In the genomic region with DNA sequence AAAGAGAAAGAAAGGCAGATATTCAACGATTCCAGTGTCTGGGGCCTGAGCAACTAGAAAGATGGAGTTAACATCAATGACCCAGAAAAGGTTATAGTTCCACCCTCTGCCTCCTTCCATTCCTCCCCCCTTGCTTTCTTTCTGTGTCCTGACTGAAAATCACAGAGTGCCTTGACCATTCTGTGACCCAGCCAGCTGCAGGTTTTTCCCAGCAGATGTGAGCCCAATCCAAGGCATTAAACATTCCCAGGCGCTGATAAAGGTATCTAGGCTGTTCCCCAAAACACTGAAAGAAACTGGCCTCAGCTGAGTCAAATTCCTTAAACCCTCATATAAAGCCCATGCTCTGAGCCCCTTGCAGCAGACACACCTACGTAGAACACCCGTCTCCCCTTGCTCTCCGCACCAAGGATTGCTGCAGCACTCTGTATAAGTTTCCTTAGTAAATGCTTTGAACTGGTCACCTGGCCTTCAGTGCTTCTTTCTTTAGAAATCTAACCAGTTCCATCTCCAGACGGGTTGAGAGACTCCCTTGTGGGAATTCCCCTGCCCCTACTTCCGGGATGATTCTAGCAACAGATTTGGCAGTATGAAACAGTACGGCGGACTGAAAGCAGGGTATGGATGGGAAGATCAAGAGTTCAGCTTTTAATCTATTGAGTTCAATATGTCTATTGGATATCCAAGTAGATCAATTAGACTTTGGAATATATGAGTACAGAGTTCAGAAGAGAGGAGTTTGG, we compare ENCODE assay signal across 24 cellular contexts. TPM values are rescaled to one million over a fixed set of nuclear protein-coding genes. Genes with fewer than 3 reads are reported as not detected.
"Had no signal": no experiment of that assay in that cellular context is flagged by ENCODE, and none has a peak within 500 bp of the region (broad histone marks: within the 10 kb centered on the region; RNA-seq: fewer than 3 reads in every experiment).

No MANE protein-coding gene starts in this region.

- H3K27ac Mint-ChIP-seq: dendritic cell treated with granulocyte-macrophage colony-stimulating factor and Interleukin-4, amounts not matched to agents 40 ng/mL and 50 ng/mL, for 4 days; effector memory CD8-positive, alpha-beta T cell; immature natural killer cell; memory B cell; natural killer cell treated with Interleukin-12 subunit alpha and Interleukin-12 subunit beta and Interleukin-15 and Interleukin-18, amount 100 ng/mL, for 72 hours; neural progenitor cell; stimulated activated memory B cell treated with anti-CD40 and anti-IgM and Interleukin-4, amounts not matched to agents 10 μg/mL and 1 μg/mL and 100 μg/mL, for 72 hours; stimulated activated naive CD8-positive, alpha-beta T cell treated with anti-CD3 and anti-CD28 coated beads, Interleukin-15, Interleukin-2, amounts not matched to agents 100 ng/mL and 50 ng/mL, for 24 hours had no signal

- H3K9me3 Mint-ChIP-seq: dendritic cell treated with granulocyte-macrophage colony-stimulating factor and Interleukin-4, amounts not matched to agents 40 ng/mL and 50 ng/mL, for 4 days; stimulated activated memory B cell treated with anti-CD40 and anti-IgM and Interleukin-4, amounts not matched to agents 10 μg/mL and 1 μg/mL and 100 μg/mL, for 72 hours; stimulated activated naive CD8-positive, alpha-beta T cell treated with anti-CD3 and anti-CD28 coated beads, Interleukin-15, Interleukin-2, amounts not matched to agents 100 ng/mL and 50 ng/mL, for 24 hours had no signal

- H3K27me3 ChIP-seq: esophagus squamous epithelium, neural progenitor cell, right lobe of liver, tibial nerve, upper lobe of right lung had no signal

- ATAC-seq: effector memory CD8-positive, alpha-beta T cell; left cardiac atrium; lower lobe of right lung; natural killer cell treated with Interleukin-12 subunit alpha and Interleukin-12 subunit beta and Interleukin-15 and Interleukin-18, amount 100 ng/mL, for 72 hours; psoas muscle; right lobe of liver; stimulated activated memory B cell treated with anti-CD40 and anti-IgM and Interleukin-4, amounts not matched to agents 10 μg/mL and 1 μg/mL and 100 μg/mL, for 72 hours; upper lobe of right lung had no signal

- H3K36me3 ChIP-seq: esophagus squamous epithelium, left ventricle myocardium inferior, lower lobe of right lung, neural progenitor cell, right lobe of liver, tibial nerve, upper lobe of right lung had no signal

- H3K4me3 ChIP-seq: esophagus squamous epithelium, left ventricle myocardium inferior, lower lobe of right lung, neural progenitor cell, psoas muscle, right lobe of liver, tibial nerve, upper lobe of right lung had no signal

- H3K4me1 Mint-ChIP-seq: immature natural killer cell, memory B cell, neural progenitor cell had no signal

- H3K36me3 Mint-ChIP-seq: immature natural killer cell; memory B cell; natural killer cell treated with Interleukin-12 subunit alpha and Interleukin-12 subunit beta and Interleukin-15 and Interleukin-18, amount 100 ng/mL, for 72 hours; neural progenitor cell; stimulated activated memory B cell treated with anti-CD40 and anti-IgM and Interleukin-4, amounts not matched to agents 10 μg/mL and 1 μg/mL and 100 μg/mL, for 72 hours had no signal

- H3K9me3 ChIP-seq: esophagus squamous epithelium, left ventricle myocardium inferior, lower lobe of right lung, psoas muscle, right lobe of liver, tibial nerve, upper lobe of right lung had no signal

- FAIRE-seq: kidney had no signal

- H3K27me3 Mint-ChIP-seq: dendritic cell treated with granulocyte-macrophage colony-stimulating factor and Interleukin-4, amounts not matched to agents 40 ng/mL and 50 ng/mL, for 4 days had no signal

- DNase-seq: effector memory CD8-positive, alpha-beta T cell; esophagus squamous epithelium; foreskin fibroblast; immature natural killer cell; kidney; left cardiac atrium; left ventricle myocardium inferior; lower lobe of right lung; midbrain; occipital lobe; psoas muscle; retina; right lobe of liver; stimulated activated CD4-positive, alpha-beta T cell treated with anti-CD3 and anti-CD28 coated beads, Interleukin-4, amount 100 ng/mL, for 1 hour; stimulated activated CD8-positive, alpha-beta memory T cell treated with anti-CD3 and anti-CD28 coated beads, Interleukin-4, amount 100 ng/mL, for 48 hours; upper lobe of right lung had no signal

- H3K4me3 Mint-ChIP-seq: dendritic cell treated with granulocyte-macrophage colony-stimulating factor and Interleukin-4, amounts not matched to agents 40 ng/mL and 50 ng/mL, for 4 days; effector memory CD8-positive, alpha-beta T cell; immature natural killer cell; memory B cell; natural killer cell treated with Interleukin-12 subunit alpha and Interleukin-12 subunit beta and Interleukin-15 and Interleukin-18, amount 100 ng/mL, for 72 hours; neural progenitor cell; stimulated activated memory B cell treated with anti-CD40 and anti-IgM and Interleukin-4, amounts not matched to agents 10 μg/mL and 1 μg/mL and 100 μg/mL, for 72 hours; stimulated activated naive CD8-positive, alpha-beta T cell treated with anti-CD3 and anti-CD28 coated beads, Interleukin-15, Interleukin-2, amounts not matched to agents 100 ng/mL and 50 ng/mL, for 24 hours had no signal

- H3K4me1 ChIP-seq: esophagus squamous epithelium, left ventricle myocardium inferior, lower lobe of right lung, neural progenitor cell, psoas muscle, right lobe of liver, upper lobe of right lung had no signal

- H2AFZ ChIP-seq: neural progenitor cell had no signal

- H3K4me2 ChIP-seq: neural progenitor cell had no signal

- H3K27ac ChIP-seq: epithelial cell of prostate, esophagus squamous epithelium, left ventricle myocardium inferior, lower lobe of right lung, neural progenitor cell, psoas muscle, right lobe of liver, tibial nerve, upper lobe of right lung had no signal

RNA-seq across cellular contexts. Expression of gene ZC3H12C, which starts 48.8 kb away (rescaled TPM):
- polyA plus RNA-seq: immature natural killer cell had no signal
